8 cellular contexts compared by ENCODE assay signal in genomic region chr6:36874443-36875249, GRCh38.
DNase-seq lines count a peak whose midpoint lies in the region; ATAC-seq and TF ChIP-seq lines count a peak whose summit lies in the region.

Gene PPIL1 (minus strand): TSS chr6:36874803. CDS start chr6:36874772, 31 bp downstream.

- no peaks in the 10 kb centered on the region for H3F3A ChIP-seq in Loucy (ENCODE audit: low read depth)

- peak; percentile 90 for DNase-seq in EH (ENCODE audit: low read depth)
- peak; percentile 65 for DNase-seq in GOT3 (lab: John Stamatoyannopoulos, UW)
- peak; percentile 93 for DNase-seq in SHP77 treated with DMSO at 0.1 percent for 48 hours (lab: John Stamatoyannopoulos, UW)
- peak; percentile 93 for DNase-seq in activated effector memory CD4-positive, alpha-beta T cell treated with anti-CD3 and anti-CD28 coated beads, Interleukin-2, amount 50 U/mL, for 16 hours
- peak; percentile 80 for DNase-seq in fibroblast of the conjunctiva (ENCODE audit: low read depth)
- DNase-seq in nephron progenitor cell: peak; percentile 76
- peak; percentile 89 to 90 for DNase-seq in stimulated activated naive CD8-positive, alpha-beta T cell treated with anti-CD3 and anti-CD28 coated beads, Interleukin-15, amount 100 ng/mL, for 72 hours

- no peaks in the 10 kb centered on the region for H3K9me2 ChIP-seq in Loucy (replicated peaks; ENCODE audit: low read depth, low read length)

- no peaks in the 10 kb centered on the region for H3K36me3 ChIP-seq in Loucy (ENCODE audit: insufficient read depth, low read length)

- H3K27ac Mint-ChIP-seq in nephron progenitor cell: peak within 1 kb of the TSS; percentile 100
- H3K27ac Mint-ChIP-seq in stimulated activated naive CD8-positive, alpha-beta T cell treated with anti-CD3 and anti-CD28 coated beads, Interleukin-15, amount 100 ng/mL, for 72 hours: peak within 1 kb of the TSS; percentile 99 to 100

- peak within 1 kb of the TSS; percentile 99 for H2AFZ ChIP-seq in Loucy (ENCODE audit: low read length)

- peaks cover 43% of the 10 kb centered on the region for H3K4me1 ChIP-seq in Loucy (ENCODE audit: insufficient read depth, low read length, poor library complexity, severe bottlenecking)

- peak within 1 kb of the TSS; percentile 88 for H3K4me3 ChIP-seq in Loucy (ENCODE audit: low read length, poor library complexity, severe bottlenecking)

- H3K4me3 Mint-ChIP-seq in nephron progenitor cell: peak within 1 kb of the TSS; percentile 98
- peak within 1 kb of the TSS; percentile 90 to 94 for H3K4me3 Mint-ChIP-seq in stimulated activated naive CD8-positive, alpha-beta T cell treated with anti-CD3 and anti-CD28 coated beads, Interleukin-15, amount 100 ng/mL, for 72 hours

- ATAC-seq in stimulated activated naive CD8-positive, alpha-beta T cell treated with anti-CD3 and anti-CD28 coated beads, Interleukin-15, amount 100 ng/mL, for 72 hours: peak; percentile 90

- TF ChIP-seq CTCF in Loucy (conservative IDR thresholded peaks at IDR 0.05; ENCODE audit: low read length): no peak
- no peak for TF ChIP-seq CTCF in nephron progenitor cell (IDR thresholded peaks at IDR 0.05)

- no peaks in the 10 kb centered on the region for H3K27me3 ChIP-seq in Loucy (ENCODE audit: insufficient read depth, low read length, poor library complexity, severe bottlenecking)

- peak within 1 kb of the TSS; percentile 85 for H3K9ac ChIP-seq in Loucy (ENCODE audit: low read depth, low read length, poor library complexity, severe bottlenecking)

- H3K27me3 Mint-ChIP-seq in nephron progenitor cell (ENCODE audit: low read depth, poor library complexity): peaks cover 30% of the 10 kb centered on the region
- peaks cover 10% of the 10 kb centered on the region for H3K27me3 Mint-ChIP-seq in stimulated activated naive CD8-positive, alpha-beta T cell treated with anti-CD3 and anti-CD28 coated beads, Interleukin-15, amount 100 ng/mL, for 72 hours

- H3K4me2 ChIP-seq in Loucy (ENCODE audit: low read depth, low read length, poor library complexity, severe bottlenecking): peak within 1 kb of the TSS; percentile 89

- peaks cover 37% of the 10 kb centered on the region for H3K4me1 Mint-ChIP-seq in nephron progenitor cell
- peaks cover 52% of the 10 kb centered on the region for H3K4me1 Mint-ChIP-seq in stimulated activated naive CD8-positive, alpha-beta T cell treated with anti-CD3 and anti-CD28 coated beads, Interleukin-15, amount 100 ng/mL, for 72 hours

- H4K20me1 ChIP-seq in Loucy (ENCODE audit: insufficient read depth, low read length, poor library complexity, severe bottlenecking): no peaks in the 10 kb centered on the region

- H3K9me3 ChIP-seq in Loucy (ENCODE audit: insufficient read depth, low read depth, low read length): no peaks in the 10 kb centered on the region

- peaks cover 4% of the 10 kb centered on the region for H3K9me3 Mint-ChIP-seq in nephron progenitor cell
- H3K9me3 Mint-ChIP-seq in stimulated activated naive CD8-positive, alpha-beta T cell treated with anti-CD3 and anti-CD28 coated beads, Interleukin-15, amount 100 ng/mL, for 72 hours: no peaks in the 10 kb centered on the region

- H3K79me2 ChIP-seq in Loucy (ENCODE audit: insufficient read depth, low read length): peaks cover 45% of the 10 kb centered on the region

- H3K36me3 Mint-ChIP-seq in nephron progenitor cell (ENCODE audit: low read depth): peaks cover 20% of the 10 kb centered on the region

Comparison
In these comparisons a context has a peak if more than half of its experiments do, and no peak if none do; other contexts are left out.
1. Peak in every context shown above with its lines: DNase-seq, ATAC-seq and H3K4me3 ChIP-seq.